In genomic region chr10:45490277-45490676, GRCh38 we compare ENCODE assay signal across 3 cellular contexts.
"Had no signal": no experiment of that assay in that cellular context is flagged by ENCODE, and none has a peak within 500 bp of the region (broad histone marks: within the 10 kb centered on the region; RNA-seq: fewer than 3 reads in every experiment).

No MANE protein-coding gene starts in this region.

- ATAC-seq: GM12878 had no signal

- H3K4me3 ChIP-seq: GM12878 had no signal

- DNase-seq: GDM1, GF-D8 had no signal
